In the genomic region with DNA sequence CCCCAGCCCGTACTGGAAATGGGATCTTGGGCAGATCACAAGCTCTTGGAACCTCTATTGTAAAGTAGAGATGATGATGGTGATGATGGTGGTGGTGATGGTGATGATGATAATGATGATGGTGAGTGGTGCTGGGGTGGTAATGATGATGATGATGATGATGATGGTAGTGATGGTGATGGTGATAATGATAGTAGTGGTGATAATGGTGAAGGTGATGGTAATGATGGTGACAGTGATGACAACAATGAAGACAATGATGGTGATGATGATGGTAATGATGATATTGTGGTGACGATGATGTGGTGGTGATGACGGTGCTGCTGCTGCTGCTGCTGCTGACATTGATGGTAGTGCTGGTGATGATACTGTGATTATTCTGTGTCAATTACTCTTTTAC, we compare ENCODE assay signal across 21 cellular contexts.
DNase-seq lines count a peak whose midpoint lies in the region; ATAC-seq and TF ChIP-seq lines count a peak whose summit lies in the region.
"Had no signal": no experiment of that assay in that cellular context is flagged by ENCODE, and none has a peak within 500 bp of the region (broad histone marks: within the 10 kb centered on the region; RNA-seq: fewer than 3 reads in every experiment).

No MANE protein-coding gene starts in this region.

- H3K4me1 ChIP-seq in OCI-LY7 (ENCODE audit: insufficient read depth, low read length, poor library complexity, severe bottlenecking) = peaks cover 94% of the 10 kb centered on the region
- peaks cover 8 to 9% of the 10 kb centered on the region in 2 donors for H3K4me1 ChIP-seq in gastrocnemius medialis
- H3K4me1 ChIP-seq: psoas muscle had no signal

- TF ChIP-seq POLR2A in gastrocnemius medialis (IDR thresholded peaks at IDR 0.05) = no peak

- H3K9me3 ChIP-seq in OCI-LY7 (ENCODE audit: low read length) (no peaks in the 10 kb centered on the region), gastrocnemius medialis (no peaks in the 10 kb centered on the region)
- H3K9me3 ChIP-seq: BLaER1, Peyer's patch, psoas muscle, SJCRH30 had no signal

- H3K4me3 ChIP-seq in OCI-LY7 (ENCODE audit: low read depth, low read length, poor library complexity, severe bottlenecking) (peak overlapping the region; percentile 25), gastrocnemius medialis (no peak overlapping the region)
- H3K4me3 ChIP-seq: BLaER1, Peyer's patch, psoas muscle, SJCRH30, skin epidermis had no signal

- H3K4me1 Mint-ChIP-seq in activated naive CD4-positive, alpha-beta T cell treated with anti-CD3 and anti-CD28 coated beads for 36 hours (ENCODE audit: low read depth) = peaks cover 85% of the 10 kb centered on the region
- peaks cover 85% of the 10 kb centered on the region for H3K4me1 Mint-ChIP-seq in activated naive CD4-positive, alpha-beta T cell treated with anti-CD3 and anti-CD28 coated beads, Interleukin-2, amount 10 ng/mL, durations not matched to agents 7 days and 5 days
- H3K4me1 Mint-ChIP-seq in activated naive CD8-positive, alpha-beta T cell treated with anti-CD3 and anti-CD28 coated beads, Interleukin-2, amount 50 U/mL, for 24 hours = peaks cover 88% of the 10 kb centered on the region
- peaks cover 42 to 79% of the 10 kb centered on the region in 2 donors for H3K4me1 Mint-ChIP-seq in stimulated activated naive B cell treated with anti-CD40 and anti-IgM and Interleukin-4, amounts not matched to agents 10 μg/mL and 1 μg/mL and 100 μg/mL, for 72 hours

- peak overlapping the region; percentile 81 for H3K4me2 ChIP-seq in OCI-LY7 (ENCODE audit: low read length)
- H3K4me2 ChIP-seq: BLaER1 had no signal

- H4K20me1 ChIP-seq in OCI-LY7 (ENCODE audit: insufficient read depth, low read length) = no peaks in the 10 kb centered on the region
- H4K20me1 ChIP-seq: BLaER1 had no signal

- TF ChIP-seq CTCF in OCI-LY7 (conservative IDR thresholded peaks at IDR 0.05; ENCODE audit: low read length) = no peak
- TF ChIP-seq CTCF in gastrocnemius medialis (IDR thresholded peaks at IDR 0.05 in 4 of 5, conservative IDR thresholded peaks at IDR 0.05 in 1 of 5) = no peak

- ATAC-seq in activated naive CD8-positive, alpha-beta T cell treated with anti-CD3 and anti-CD28 coated beads, Interleukin-2, amount 50 U/mL, for 24 hours = no peak
- ATAC-seq in stimulated activated naive B cell treated with anti-CD40 and anti-IgM and Interleukin-4, amounts not matched to agents 10 μg/mL and 1 μg/mL and 100 μg/mL, for 72 hours (replicated peaks) = no peak
- ATAC-seq in gastrocnemius medialis = no peak
- ATAC-seq: esophagus mucosa, psoas muscle had no signal

- H3K27me3 ChIP-seq in gastrocnemius medialis = no peaks in the 10 kb centered on the region
- H3K27me3 ChIP-seq: BLaER1, Peyer's patch, SJCRH30 had no signal

- H3K4me3 Mint-ChIP-seq in activated naive CD4-positive, alpha-beta T cell treated with anti-CD3 and anti-CD28 coated beads for 36 hours = no peak overlapping the region
- H3K4me3 Mint-ChIP-seq in activated naive CD4-positive, alpha-beta T cell treated with anti-CD3 and anti-CD28 coated beads, Interleukin-2, amount 10 ng/mL, durations not matched to agents 7 days and 5 days = no peak overlapping the region
- peak overlapping the region; percentile 0 for H3K4me3 Mint-ChIP-seq in activated naive CD8-positive, alpha-beta T cell treated with anti-CD3 and anti-CD28 coated beads, Interleukin-2, amount 50 U/mL, for 24 hours
- no peak overlapping the region for H3K4me3 Mint-ChIP-seq in stimulated activated naive B cell treated with anti-CD40 and anti-IgM and Interleukin-4, amounts not matched to agents 10 μg/mL and 1 μg/mL and 100 μg/mL, for 72 hours

- intact Hi-C loops in activated naive CD4-positive, alpha-beta T cell treated with anti-CD3 and anti-CD28 coated beads for 36 hours (cut with micrococcal nuclease) = loop anchor here (5.0 to 10.0 kb wide), 3 partner anchors 323 to 641 kb away; partner anchors contain the start of genes CCDC186, DCLRE1A, NHLRC2 and TRUB1
- intact Hi-C loops in OCI-LY7 (cut with micrococcal nuclease; ENCODE audit: unreplicated experiment) = loop anchor here (10.0 kb wide), 1 partner anchor 329 kb away; the partner anchor contains the start of gene FHIP2A
- intact Hi-C loops in gastrocnemius medialis (cut with DNase I; ENCODE audit: low total_unique reads) = no loop called here

- H3K27ac Mint-ChIP-seq in activated naive CD4-positive, alpha-beta T cell treated with anti-CD3 and anti-CD28 coated beads for 36 hours = peak overlapping the region; percentile 77
- H3K27ac Mint-ChIP-seq in activated naive CD4-positive, alpha-beta T cell treated with anti-CD3 and anti-CD28 coated beads, Interleukin-2, amount 10 ng/mL, durations not matched to agents 7 days and 5 days = no peak overlapping the region
- peak overlapping the region; percentile 43 for H3K27ac Mint-ChIP-seq in activated naive CD8-positive, alpha-beta T cell treated with anti-CD3 and anti-CD28 coated beads, Interleukin-2, amount 50 U/mL, for 24 hours
- peak overlapping the region; percentile 6 for H3K27ac Mint-ChIP-seq in stimulated activated naive B cell treated with anti-CD40 and anti-IgM and Interleukin-4, amounts not matched to agents 10 μg/mL and 1 μg/mL and 100 μg/mL, for 72 hours

- CTCF ChIA-PET in activated naive CD4-positive, alpha-beta T cell treated with anti-CD3 and anti-CD28 coated beads for 36 hours (lab: Charles Lee) = interaction anchor here (7.3 kb wide), 1 partner anchor 21 kb away, joined by 63 read pairs; no protein-coding TSS in a partner anchor
- CTCF ChIA-PET in activated naive CD4-positive, alpha-beta T cell treated with anti-CD3 and anti-CD28 coated beads, Interleukin-2, amount 10 ng/mL, durations not matched to agents 7 days and 5 days (lab: Charles Lee) = interaction anchor here (1.0 to 1.5 kb wide), 2 partner anchors 10 to 28 kb away, joined by 3 to 4 read pairs; no protein-coding TSS in a partner anchor
- CTCF ChIA-PET in OCI-LY7 (lab: Charles Lee; ENCODE audit: unreplicated experiment) = no interaction called here

- peaks cover 30% of the 10 kb centered on the region for H3K36me3 ChIP-seq in OCI-LY7 (ENCODE audit: insufficient read depth, low read length)
- H3K36me3 ChIP-seq in gastrocnemius medialis = peaks cover 0 to 13% of the 10 kb centered on the region in 2 donors
- H3K36me3 ChIP-seq: BLaER1, Peyer's patch had no signal

- peaks cover 25% of the 10 kb centered on the region for H3K36me3 Mint-ChIP-seq in activated naive CD4-positive, alpha-beta T cell treated with anti-CD3 and anti-CD28 coated beads for 36 hours (ENCODE audit: low read depth)
- H3K36me3 Mint-ChIP-seq in activated naive CD4-positive, alpha-beta T cell treated with anti-CD3 and anti-CD28 coated beads, Interleukin-2, amount 10 ng/mL, durations not matched to agents 7 days and 5 days = peaks cover 51% of the 10 kb centered on the region
- H3K36me3 Mint-ChIP-seq in activated naive CD8-positive, alpha-beta T cell treated with anti-CD3 and anti-CD28 coated beads, Interleukin-2, amount 50 U/mL, for 24 hours (ENCODE audit: low read depth) = peaks cover 17% of the 10 kb centered on the region
- H3K36me3 Mint-ChIP-seq in stimulated activated naive B cell treated with anti-CD40 and anti-IgM and Interleukin-4, amounts not matched to agents 10 μg/mL and 1 μg/mL and 100 μg/mL, for 72 hours = peaks cover 5 to 14% of the 10 kb centered on the region in 2 donors

- POLR2A ChIA-PET in OCI-LY7 (lab: Charles Lee) = interaction anchor here (1.1 to 17.5 kb wide), 4 partner anchors 20 to 47 kb away, joined by 3 to 464 read pairs (median 58); no protein-coding TSS in a partner anchor

- no peak overlapping the region for H2AFZ ChIP-seq in OCI-LY7 (ENCODE audit: low read length)

- H3K79me2 ChIP-seq in OCI-LY7 (ENCODE audit: insufficient read depth, low read depth, low read length) = peaks cover 87% of the 10 kb centered on the region

- H3K27ac ChIP-seq in OCI-LY7 (ENCODE audit: low read depth, low read length, poor library complexity, severe bottlenecking) = peak overlapping the region; percentile 97
- no peak overlapping the region for H3K27ac ChIP-seq in gastrocnemius medialis
- H3K27ac ChIP-seq: BLaER1, psoas muscle, SJCRH30, skin epidermis had no signal

- peaks cover 2% of the 10 kb centered on the region for H3K9me3 Mint-ChIP-seq in activated naive CD4-positive, alpha-beta T cell treated with anti-CD3 and anti-CD28 coated beads for 36 hours
- H3K9me3 Mint-ChIP-seq in activated naive CD4-positive, alpha-beta T cell treated with anti-CD3 and anti-CD28 coated beads, Interleukin-2, amount 10 ng/mL, durations not matched to agents 7 days and 5 days = peaks cover 5% of the 10 kb centered on the region
- H3K9me3 Mint-ChIP-seq in activated naive CD8-positive, alpha-beta T cell treated with anti-CD3 and anti-CD28 coated beads, Interleukin-2, amount 50 U/mL, for 24 hours = no peaks in the 10 kb centered on the region
- H3K9me3 Mint-ChIP-seq in stimulated activated naive B cell treated with anti-CD40 and anti-IgM and Interleukin-4, amounts not matched to agents 10 μg/mL and 1 μg/mL and 100 μg/mL, for 72 hours = peaks cover 4 to 5% of the 10 kb centered on the region in 2 donors

- no TSS peak for BruUV-seq in OCI-LY7 (replicated peaks; lab: Mats Ljungman, UMichigan)

- in situ Hi-C loops in gastrocnemius medialis (cut with MboI; ENCODE audit: low sequenced_read_pairs in 4 of 4) = no loop called here

- no peaks in the 10 kb centered on the region for H3K27me3 Mint-ChIP-seq in activated naive CD4-positive, alpha-beta T cell treated with anti-CD3 and anti-CD28 coated beads for 36 hours (ENCODE audit: low read depth)
- no peaks in the 10 kb centered on the region for H3K27me3 Mint-ChIP-seq in activated naive CD4-positive, alpha-beta T cell treated with anti-CD3 and anti-CD28 coated beads, Interleukin-2, amount 10 ng/mL, durations not matched to agents 7 days and 5 days
- H3K27me3 Mint-ChIP-seq in activated naive CD8-positive, alpha-beta T cell treated with anti-CD3 and anti-CD28 coated beads, Interleukin-2, amount 50 U/mL, for 24 hours = no peaks in the 10 kb centered on the region
- no peaks in the 10 kb centered on the region for H3K27me3 Mint-ChIP-seq in stimulated activated naive B cell treated with anti-CD40 and anti-IgM and Interleukin-4, amounts not matched to agents 10 μg/mL and 1 μg/mL and 100 μg/mL, for 72 hours

- H3K9me2 ChIP-seq in OCI-LY7 (ENCODE audit: insufficient read depth, low read length) = no peaks in the 10 kb centered on the region

- DNase-seq in activated naive CD4-positive, alpha-beta T cell treated with anti-CD3 and anti-CD28 coated beads for 36 hours = no peak
- DNase-seq in activated naive CD4-positive, alpha-beta T cell treated with anti-CD3 and anti-CD28 coated beads, Interleukin-2, amount 10 ng/mL, durations not matched to agents 7 days and 5 days = no peak
- DNase-seq in OCI-LY7 (ENCODE audit: low spot score) (no peak), dermis blood vessel endothelial cell (no peak), gastrocnemius medialis (no peak)
- DNase-seq in activated naive CD8-positive, alpha-beta T cell treated with anti-CD3 and anti-CD28 coated beads, Interleukin-2, amount 50 U/mL, for 24 hours = no peak
- DNase-seq in stimulated activated naive B cell treated with anti-CD40 and anti-IgM and Interleukin-4, amounts not matched to agents 10 μg/mL and 1 μg/mL and 100 μg/mL, for 72 hours = no peak
- DNase-seq in activated CD8-positive, alpha-beta memory T cell treated with anti-CD3 and anti-CD28 coated beads, Interleukin-2, amount 50 U/mL, for 48 hours = no peak
- DNase-seq: activated CD4-positive, alpha-beta T cell treated with anti-CD3 and anti-CD28 coated beads, Interleukin-2, amount 50 U/mL, for 4 hours; effector memory CD4-positive, alpha-beta T cell; foreskin melanocyte; hippocampal formation; NCI-H2081 treated with DMSO at 0.1 percent for 48 hours; Peyer's patch; psoas muscle; SJCRH30; stimulated activated CD4-positive, alpha-beta T cell treated with anti-CD3 and anti-CD28 coated beads, Interleukin-2, amount 100 ng/mL, for 24 hours; trophoblast cell had no signal
